ENCODE assay signal across 1 cellular context in the genomic region with DNA sequence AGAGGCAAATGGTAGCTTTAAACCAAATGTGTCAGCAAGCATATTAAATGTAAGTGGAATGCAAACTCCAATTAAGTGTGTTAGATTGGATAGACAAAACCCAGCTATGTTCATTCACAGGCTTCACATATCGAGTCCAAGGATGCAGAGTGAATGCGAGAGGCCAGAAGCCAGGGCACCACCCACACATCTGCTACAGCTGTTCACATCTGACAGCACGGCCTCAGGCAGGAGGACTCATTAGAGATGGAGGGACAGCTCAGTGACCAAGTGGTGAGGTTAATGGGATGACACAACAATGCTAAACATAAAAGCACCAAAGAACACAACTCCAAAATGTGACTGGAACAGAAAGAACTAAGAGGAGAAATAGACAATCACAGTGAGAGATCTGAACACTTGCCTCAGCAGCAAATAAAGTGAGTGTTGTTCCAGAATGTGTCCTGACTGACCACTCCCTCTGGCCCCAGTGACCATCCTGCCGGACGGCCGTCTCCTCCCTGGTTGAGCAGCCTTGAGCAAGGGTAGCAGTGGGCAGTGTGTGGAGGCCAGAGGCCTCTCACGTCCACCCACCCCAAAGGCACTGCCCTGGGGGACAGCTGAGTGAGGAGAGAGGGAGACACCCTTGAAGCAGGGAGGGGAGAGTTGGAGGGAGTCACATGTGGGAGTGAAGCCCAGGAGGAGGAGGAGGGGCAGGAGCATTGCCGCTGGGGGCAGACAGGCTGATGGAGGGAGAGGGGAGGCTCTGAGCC.
TF ChIP-seq lines count a peak whose summit lies in the region.

No MANE protein-coding gene starts in this region.

TF ChIP-seq in WTC11, 78 proteins besides CTCF, POLR2A, EP300 and RAD21:
- no peak for TF ChIP-seq IRF2 (CRISPR knock-in tag; IDR thresholded peaks at IDR 0.05; ENCODE audit: borderline replicate concordance, low read depth)
- TF ChIP-seq ZNF512 (CRISPR knock-in tag; IDR thresholded peaks at IDR 0.05; ENCODE audit: borderline replicate concordance): no peak
- TF ChIP-seq TP53 (CRISPR knock-in tag; IDR thresholded peaks at IDR 0.05): no peak
- TF ChIP-seq GRHL2 (CRISPR knock-in tag; IDR thresholded peaks at IDR 0.05; ENCODE audit: insufficient replicate concordance, severe bottlenecking): no peak
- TF ChIP-seq CREM (CRISPR knock-in tag; IDR thresholded peaks at IDR 0.05): no peak
- TF ChIP-seq, protein P1, sequence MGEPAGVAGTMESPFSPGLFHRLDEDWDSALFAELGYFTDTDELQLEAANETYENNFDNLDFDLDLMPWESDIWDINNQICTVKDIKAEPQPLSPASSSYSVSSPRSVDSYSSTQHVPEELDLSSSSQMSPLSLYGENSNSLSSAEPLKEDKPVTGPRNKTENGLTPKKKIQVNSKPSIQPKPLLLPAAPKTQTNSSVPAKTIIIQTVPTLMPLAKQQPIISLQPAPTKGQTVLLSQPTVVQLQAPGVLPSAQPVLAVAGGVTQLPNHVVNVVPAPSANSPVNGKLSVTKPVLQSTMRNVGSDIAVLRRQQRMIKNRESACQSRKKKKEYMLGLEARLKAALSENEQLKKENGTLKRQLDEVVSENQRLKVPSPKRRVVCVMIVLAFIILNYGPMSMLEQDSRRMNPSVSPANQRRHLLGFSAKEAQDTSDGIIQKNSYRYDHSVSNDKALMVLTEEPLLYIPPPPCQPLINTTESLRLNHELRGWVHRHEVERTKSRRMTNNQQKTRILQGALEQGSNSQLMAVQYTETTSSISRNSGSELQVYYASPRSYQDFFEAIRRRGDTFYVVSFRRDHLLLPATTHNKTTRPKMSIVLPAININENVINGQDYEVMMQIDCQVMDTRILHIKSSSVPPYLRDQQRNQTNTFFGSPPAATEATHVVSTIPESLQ (CRISPR knock-in tag; IDR thresholded peaks at IDR 0.05): no peak
- no peak for TF ChIP-seq ZNF263 (CRISPR knock-in tag; IDR thresholded peaks at IDR 0.05; ENCODE audit: low read depth)
- TF ChIP-seq AR (CRISPR knock-in tag; IDR thresholded peaks at IDR 0.05): no peak
- no peak for TF ChIP-seq GABPB1 (CRISPR knock-in tag; IDR thresholded peaks at IDR 0.05)
- no peak for TF ChIP-seq CDX4 (CRISPR knock-in tag; IDR thresholded peaks at IDR 0.05; ENCODE audit: borderline replicate concordance)
